19 cellular contexts compared by ENCODE assay signal in the genomic region with DNA sequence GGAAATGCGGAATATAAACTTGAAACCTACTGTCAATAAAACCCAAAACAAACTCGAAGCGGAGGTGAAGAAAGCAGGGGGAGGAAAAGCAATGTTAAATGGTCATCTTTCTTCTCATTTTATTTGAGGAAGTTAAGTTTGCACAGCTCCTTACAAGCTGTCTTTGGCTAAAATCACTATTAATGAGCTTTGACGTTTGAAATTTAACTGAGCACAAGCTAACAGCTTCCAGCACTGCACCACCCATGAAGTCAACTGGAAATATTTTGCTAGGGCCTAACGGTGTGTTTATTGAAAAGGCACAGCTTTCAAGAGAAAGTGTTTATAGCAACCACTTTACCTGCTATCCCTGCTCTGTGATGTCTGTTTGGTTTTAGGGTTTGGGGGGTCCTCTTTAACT.
DNase-seq lines count a peak whose midpoint lies in the region; ATAC-seq and TF ChIP-seq lines count a peak whose summit lies in the region.
"Had no signal": no experiment of that assay in that cellular context is flagged by ENCODE, and none has a peak within 500 bp of the region (broad histone marks: within the 10 kb centered on the region; RNA-seq: fewer than 3 reads in every experiment).

No MANE protein-coding gene starts in this region.

- H3K79me2 ChIP-seq in GM23338 (replicated peaks; ENCODE audit: insufficient read depth) (no peaks in the 10 kb centered on the region), neural progenitor cell (ENCODE audit: low read depth) (no peaks in the 10 kb centered on the region)

- H3K27ac Mint-ChIP-seq in GM23338 (peak overlapping the region; percentile 3; the same call in 1 of the 2 replicates), endodermal cell (peak overlapping the region; percentile 88), neural progenitor cell (no peak overlapping the region), osteocyte (ENCODE audit: unreplicated experiment) (no peak overlapping the region)
- H3K27ac Mint-ChIP-seq: CD8-positive, alpha-beta T cell had no signal

- H3K9me3 Mint-ChIP-seq in GM23338 (peaks cover 14% of the 10 kb centered on the region), endodermal cell (peaks cover 15% of the 10 kb centered on the region), neural progenitor cell (peaks cover 7% of the 10 kb centered on the region), osteocyte (ENCODE audit: unreplicated experiment) (no peaks in the 10 kb centered on the region)

- peak overlapping the region; percentile 39; the same call in 1 of the 2 replicates for H2AFZ ChIP-seq in GM23338
- peak overlapping the region; percentile 63 for H2AFZ ChIP-seq in neural progenitor cell (replicated peaks)
- H2AFZ ChIP-seq: GM23248 had no signal

- H3K9me3 ChIP-seq in endodermal cell (ENCODE audit: control insufficient read depth, low read length) (no peaks in the 10 kb centered on the region), neural progenitor cell (ENCODE audit: low read depth) (no peaks in the 10 kb centered on the region)

- H3K9me2 ChIP-seq in GM23338 (ENCODE audit: insufficient read depth), result no peaks in the 10 kb centered on the region

- DNase-seq in GM23338 (ENCODE audit: low spot score) (peak; percentile 2), NOMO-1 treated with dmso at 0.1 percent for 144 hours (lab: John Stamatoyannopoulos, UW; ENCODE audit: unreplicated experiment) (peak; percentile 50), endodermal cell (no peak), neural progenitor cell (ENCODE audit: low spot score) (no peak), NCI-H128 (lab: John Stamatoyannopoulos, UW; ENCODE audit: unreplicated experiment) (no peak), osteocyte (ENCODE audit: extremely low spot score, unreplicated experiment) (no peak), NCI-H187 treated with DMSO at 0.1 percent for 48 hours (lab: John Stamatoyannopoulos, UW) (no peak)
- DNase-seq in stimulated activated CD8-positive, alpha-beta memory T cell treated with anti-CD3 and anti-CD28 coated beads, Interleukin-4, amount 100 ng/mL, for 48 hours, result no peak
- DNase-seq: CD8-positive, alpha-beta T cell; DMS79 treated with DMSO at 0.1 percent for 48 hours; GM23248; NCI-H1105; NCI-H1694 treated with DMSO at 0.1 percent for 48 hours; NCI-H446; PC-3 had no signal

- peaks cover 18% of the 10 kb centered on the region for H3K4me1 Mint-ChIP-seq in GM23338
- peaks cover 29% of the 10 kb centered on the region for H3K4me1 Mint-ChIP-seq in endodermal cell
- H3K4me1 Mint-ChIP-seq in neural progenitor cell, result peaks cover 19% of the 10 kb centered on the region
- no peaks in the 10 kb centered on the region for H3K4me1 Mint-ChIP-seq in osteocyte (ENCODE audit: unreplicated experiment)

- no peak overlapping the region for H3K9ac ChIP-seq in endodermal cell (ENCODE audit: extremely low read depth, low read length, poor library complexity, severe bottlenecking)
- no peak overlapping the region for H3K9ac ChIP-seq in neural progenitor cell
- H3K9ac ChIP-seq: BLaER1, GM23248, KMS-11 had no signal

- H3K36me3 Mint-ChIP-seq in GM23338 (ENCODE audit: low read depth) (peaks cover 10% of the 10 kb centered on the region), endodermal cell (ENCODE audit: low read depth) (peaks cover 2% of the 10 kb centered on the region), neural progenitor cell (no peaks in the 10 kb centered on the region), osteocyte (ENCODE audit: unreplicated experiment) (no peaks in the 10 kb centered on the region)
- H3K36me3 Mint-ChIP-seq: CD8-positive, alpha-beta T cell had no signal

- H3K27me3 ChIP-seq in GM23338 (ENCODE audit: insufficient read depth) (no peaks in the 10 kb centered on the region), endodermal cell (ENCODE audit: control insufficient read depth, insufficient read depth, low read length, poor library complexity, severe bottlenecking) (no peaks in the 10 kb centered on the region), neural progenitor cell (no peaks in the 10 kb centered on the region)
- H3K27me3 ChIP-seq: BLaER1 had no signal

- H3K4me2 ChIP-seq in GM23338, result peak overlapping the region; percentile 43
- peak overlapping the region; percentile 52 for H3K4me2 ChIP-seq in neural progenitor cell
- H3K4me2 ChIP-seq: BLaER1, KMS-11 had no signal

- H3K4me3 Mint-ChIP-seq in GM23338 (no peak overlapping the region), endodermal cell (peak overlapping the region; percentile 4), neural progenitor cell (no peak overlapping the region), osteocyte (ENCODE audit: unreplicated experiment) (no peak overlapping the region)
- H3K4me3 Mint-ChIP-seq: CD8-positive, alpha-beta T cell had no signal

- TF ChIP-seq CTCF in GM23338 (conservative IDR thresholded peaks at IDR 0.05; ENCODE audit: low read depth in 2 of 2), result no peak
- no peak for TF ChIP-seq CTCF in endodermal cell (conservative IDR thresholded peaks at IDR 0.05)
- TF ChIP-seq CTCF in neural progenitor cell (IDR thresholded peaks at IDR 0.05), result no peak
- TF ChIP-seq CTCF in osteocyte (IDR thresholded peaks at IDR 0.05), result no peak

- H3F3A ChIP-seq in GM23338 (replicated peaks; ENCODE audit: low read depth) (no peaks in the 10 kb centered on the region), neural progenitor cell (ENCODE audit: low read depth) (peaks cover 17% of the 10 kb centered on the region)

- H3K27me3 Mint-ChIP-seq in GM23338 (ENCODE audit: insufficient read depth, low read depth, poor library complexity) (peaks cover 2% of the 10 kb centered on the region), endodermal cell (ENCODE audit: insufficient read depth) (no peaks in the 10 kb centered on the region), neural progenitor cell (ENCODE audit: insufficient read depth, low read depth) (peaks cover 7% of the 10 kb centered on the region), osteocyte (ENCODE audit: unreplicated experiment) (peaks cover 5% of the 10 kb centered on the region)

- H3K4me3 ChIP-seq in GM23338 (0 out of 2 replicates have a peak overlapping the region, but pooled peaks have one; percentile 4), endodermal cell (ENCODE audit: low read length) (peak overlapping the region; percentile 13), neural progenitor cell (no peak overlapping the region)
- H3K4me3 ChIP-seq: BLaER1, GM23248 had no signal

- WGBS in endodermal cell (ENCODE audit: insufficient coverage in 1 of 2, insufficient read length in 1 of 2), 2 experiments, result 39 to 52% methylated on average over 3 to 5 of the region's 5 CpGs

- H3K36me3 ChIP-seq in GM23338 (ENCODE audit: insufficient read depth) (no peaks in the 10 kb centered on the region), endodermal cell (ENCODE audit: control insufficient read depth, insufficient read depth, low read length) (no peaks in the 10 kb centered on the region), neural progenitor cell (no peaks in the 10 kb centered on the region)
- H3K36me3 ChIP-seq: BLaER1 had no signal

- peaks cover 22% of the 10 kb centered on the region for H3K4me1 ChIP-seq in GM23338 (ENCODE audit: insufficient read depth)
- H3K4me1 ChIP-seq in endodermal cell (ENCODE audit: control insufficient read depth, insufficient read depth, low read length), result peaks cover 7% of the 10 kb centered on the region
- peaks cover 20% of the 10 kb centered on the region for H3K4me1 ChIP-seq in neural progenitor cell
- H3K4me1 ChIP-seq: BLaER1 had no signal

- ATAC-seq in GM23338, result no peak
- ATAC-seq: CD8-positive, alpha-beta T cell; HepG2; PC-3 had no signal

- H4K20me1 ChIP-seq in GM23338 (replicated peaks; ENCODE audit: insufficient read depth) (no peaks in the 10 kb centered on the region), neural progenitor cell (ENCODE audit: low read depth) (no peaks in the 10 kb centered on the region)
- H4K20me1 ChIP-seq: BLaER1 had no signal

- peak overlapping the region; percentile 29 for H3K27ac ChIP-seq in GM23338 (ENCODE audit: low read depth)
- no peak overlapping the region for H3K27ac ChIP-seq in endodermal cell (ENCODE audit: low read depth, low read length)
- H3K27ac ChIP-seq in neural progenitor cell, result peak overlapping the region; percentile 26
- H3K27ac ChIP-seq: BLaER1, GM23248, KMS-11, RWPE1 had no signal

TF ChIP-seq in GM23338, 12 proteins besides CTCF, POLR2A, EP300 and RAD21:
- TF ChIP-seq POLR2AphosphoS5 (IDR thresholded peaks at IDR 0.05; ENCODE audit: low read depth), result no peak

Comparison
In these comparisons a context has a peak if more than half of its experiments do, and no peak if none do; other contexts are left out.
1. DNase-seq: peak in GM23338 (single experiment) and NOMO-1 treated with dmso at 0.1 percent for 144 hours (single experiment); none in endodermal cell (single experiment), neural progenitor cell (single experiment), stimulated activated CD8-positive, alpha-beta memory T cell treated with anti-CD3 and anti-CD28 coated beads, Interleukin-4, amount 100 ng/mL, for 48 hours (single experiment), NCI-H128 (single experiment), osteocyte (single experiment) and NCI-H187 treated with DMSO at 0.1 percent for 48 hours (single experiment).
2. H3K27ac Mint-ChIP-seq: peak in GM23338 (single experiment) and endodermal cell (single experiment); none in neural progenitor cell (single experiment) and osteocyte (single experiment).